Comparison of ENCODE assay signal across 1 cellular context in the genomic region with DNA sequence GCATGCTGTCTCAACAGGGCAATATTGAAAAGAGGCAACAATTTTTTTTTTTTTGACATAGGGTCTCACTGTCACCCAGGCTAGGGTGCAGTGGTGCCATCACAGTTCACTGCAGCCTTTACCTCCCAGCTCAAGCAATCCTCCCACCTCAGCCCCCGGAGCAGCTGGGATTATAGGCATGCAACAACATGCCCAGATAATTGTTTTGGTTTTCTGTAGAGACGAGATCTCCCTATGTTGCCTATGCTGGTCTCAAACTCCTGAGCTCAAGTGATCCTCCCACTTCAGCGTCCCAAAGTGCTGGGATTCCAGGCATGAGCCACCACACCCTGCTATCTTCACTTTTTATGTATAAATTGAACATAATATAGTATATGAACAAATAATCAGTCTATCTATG.
TF ChIP-seq lines count a peak whose summit lies in the region.

No MANE protein-coding gene starts in this region.

TF ChIP-seq in HEK293, 187 proteins besides CTCF, POLR2A, EP300 and RAD21 (continued from another document):
- TF ChIP-seq, protein P1, sequence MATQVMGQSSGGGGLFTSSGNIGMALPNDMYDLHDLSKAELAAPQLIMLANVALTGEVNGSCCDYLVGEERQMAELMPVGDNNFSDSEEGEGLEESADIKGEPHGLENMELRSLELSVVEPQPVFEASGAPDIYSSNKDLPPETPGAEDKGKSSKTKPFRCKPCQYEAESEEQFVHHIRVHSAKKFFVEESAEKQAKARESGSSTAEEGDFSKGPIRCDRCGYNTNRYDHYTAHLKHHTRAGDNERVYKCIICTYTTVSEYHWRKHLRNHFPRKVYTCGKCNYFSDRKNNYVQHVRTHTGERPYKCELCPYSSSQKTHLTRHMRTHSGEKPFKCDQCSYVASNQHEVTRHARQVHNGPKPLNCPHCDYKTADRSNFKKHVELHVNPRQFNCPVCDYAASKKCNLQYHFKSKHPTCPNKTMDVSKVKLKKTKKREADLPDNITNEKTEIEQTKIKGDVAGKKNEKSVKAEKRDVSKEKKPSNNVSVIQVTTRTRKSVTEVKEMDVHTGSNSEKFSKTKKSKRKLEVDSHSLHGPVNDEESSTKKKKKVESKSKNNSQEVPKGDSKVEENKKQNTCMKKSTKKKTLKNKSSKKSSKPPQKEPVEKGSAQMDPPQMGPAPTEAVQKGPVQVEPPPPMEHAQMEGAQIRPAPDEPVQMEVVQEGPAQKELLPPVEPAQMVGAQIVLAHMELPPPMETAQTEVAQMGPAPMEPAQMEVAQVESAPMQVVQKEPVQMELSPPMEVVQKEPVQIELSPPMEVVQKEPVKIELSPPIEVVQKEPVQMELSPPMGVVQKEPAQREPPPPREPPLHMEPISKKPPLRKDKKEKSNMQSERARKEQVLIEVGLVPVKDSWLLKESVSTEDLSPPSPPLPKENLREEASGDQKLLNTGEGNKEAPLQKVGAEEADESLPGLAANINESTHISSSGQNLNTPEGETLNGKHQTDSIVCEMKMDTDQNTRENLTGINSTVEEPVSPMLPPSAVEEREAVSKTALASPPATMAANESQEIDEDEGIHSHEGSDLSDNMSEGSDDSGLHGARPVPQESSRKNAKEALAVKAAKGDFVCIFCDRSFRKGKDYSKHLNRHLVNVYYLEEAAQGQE (tag by site-specific recombination; IDR thresholded peaks at IDR 0.05) = no peak
- no peak for TF ChIP-seq ZNF670 (tag by site-specific recombination; IDR thresholded peaks at IDR 0.05; ENCODE audit: low read depth)
- TF ChIP-seq EGR2 (tag by site-specific recombination; IDR thresholded peaks at IDR 0.05; ENCODE audit: low read depth) = peak; percentile 40; the same call in 1 of the 2 replicates
- TF ChIP-seq ZNF394 (tag by site-specific recombination; IDR thresholded peaks at IDR 0.05; ENCODE audit: borderline replicate concordance) = peak; percentile 24; the same call in 1 of the 2 replicates
